In genomic region chr12:68686595-68687521, GRCh38 we compare ENCODE assay signal across 1 cellular context.
TF ChIP-seq lines count a peak whose summit lies in the region.

Gene NUP107 (plus strand): TSS chr12:68686978. CDS start chr12:68687066, 88 bp downstream.

TF ChIP-seq in HepG2, 621 proteins besides CTCF, POLR2A, EP300 and RAD21 (continued from another document and continues in another):
- TF ChIP-seq SNAPC4 (CRISPR knock-in tag; IDR thresholded peaks at IDR 0.05): peak; percentile 80; the same call in 1 of the 2 replicates
- peak; percentile 70; the same call in 1 of the 2 replicates for TF ChIP-seq ZNF709 (CRISPR knock-in tag; IDR thresholded peaks at IDR 0.05)
- TF ChIP-seq ZFY (CRISPR knock-in tag; IDR thresholded peaks at IDR 0.05): peak; percentile 83
- no peak; the same call in 1 of the 2 replicates for TF ChIP-seq RELA (CRISPR knock-in tag; IDR thresholded peaks at IDR 0.05)
- no peak for TF ChIP-seq ZNF234 (CRISPR knock-in tag; conservative IDR thresholded peaks at IDR 0.05)
- no peak for TF ChIP-seq U2AF1 (optimal IDR thresholded peaks at IDR 0.05; ENCODE audit: low read depth, low read length)
- no peak for TF ChIP-seq RERE (CRISPR knock-in tag; IDR thresholded peaks at IDR 0.05; ENCODE audit: low read depth)
- TF ChIP-seq, protein P1, sequence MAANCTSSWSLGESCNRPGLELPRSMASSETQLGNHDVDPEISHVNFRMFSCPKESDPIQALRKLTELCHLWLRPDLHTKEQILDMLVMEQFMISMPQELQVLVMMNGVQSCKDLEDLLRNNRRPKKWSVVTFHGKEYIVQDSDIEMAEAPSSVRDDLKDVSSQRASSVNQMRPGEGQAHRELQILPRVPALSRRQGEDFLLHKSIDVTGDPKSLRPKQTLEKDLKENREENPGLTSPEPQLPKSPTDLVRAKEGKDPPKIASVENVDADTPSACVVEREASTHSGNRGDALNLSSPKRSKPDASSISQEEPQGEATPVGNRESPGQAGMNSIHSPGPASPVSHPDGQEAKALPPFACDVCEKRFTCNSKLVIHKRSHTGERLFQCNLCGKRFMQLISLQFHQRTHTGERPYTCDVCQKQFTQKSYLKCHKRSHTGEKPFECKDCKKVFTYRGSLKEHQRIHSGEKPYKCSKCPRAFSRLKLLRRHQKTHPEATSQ (CRISPR knock-in tag; IDR thresholded peaks at IDR 0.05; ENCODE audit: borderline replicate concordance): peak; percentile 84
- TF ChIP-seq MBNL3 (CRISPR knock-in tag; conservative IDR thresholded peaks at IDR 0.05): no peak
- TF ChIP-seq THYN1 (CRISPR knock-in tag; IDR thresholded peaks at IDR 0.05; ENCODE audit: borderline replicate concordance, low read depth): no peak
- TF ChIP-seq, protein P2, sequence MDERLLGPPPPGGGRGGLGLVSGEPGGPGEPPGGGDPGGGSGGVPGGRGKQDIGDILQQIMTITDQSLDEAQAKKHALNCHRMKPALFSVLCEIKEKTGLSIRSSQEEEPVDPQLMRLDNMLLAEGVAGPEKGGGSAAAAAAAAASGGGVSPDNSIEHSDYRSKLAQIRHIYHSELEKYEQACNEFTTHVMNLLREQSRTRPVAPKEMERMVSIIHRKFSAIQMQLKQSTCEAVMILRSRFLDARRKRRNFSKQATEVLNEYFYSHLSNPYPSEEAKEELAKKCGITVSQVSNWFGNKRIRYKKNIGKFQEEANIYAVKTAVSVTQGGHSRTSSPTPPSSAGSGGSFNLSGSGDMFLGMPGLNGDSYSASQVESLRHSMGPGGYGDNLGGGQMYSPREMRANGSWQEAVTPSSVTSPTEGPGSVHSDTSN (CRISPR knock-in tag; IDR thresholded peaks at IDR 0.05): no peak
- no peak for TF ChIP-seq NKX3-1 (CRISPR knock-in tag; IDR thresholded peaks at IDR 0.05)
- peak; percentile 80 for TF ChIP-seq MEF2D (CRISPR knock-in tag; IDR thresholded peaks at IDR 0.05)
- TF ChIP-seq KMT2B (CRISPR knock-in tag; IDR thresholded peaks at IDR 0.05): peak; percentile 99
- TF ChIP-seq ZFYVE20 (CRISPR knock-in tag; IDR thresholded peaks at IDR 0.05; ENCODE audit: borderline replicate concordance, low read depth): no peak
- TF ChIP-seq ATRX (CRISPR knock-in tag; IDR thresholded peaks at IDR 0.05; ENCODE audit: borderline replicate concordance): no peak
- peak; percentile 66 for TF ChIP-seq ARID5B (CRISPR knock-in tag; IDR thresholded peaks at IDR 0.05)
- no peak for TF ChIP-seq ZNF431 (CRISPR knock-in tag; IDR thresholded peaks at IDR 0.05; ENCODE audit: borderline replicate concordance, low read depth)
- TF ChIP-seq, protein P3, sequence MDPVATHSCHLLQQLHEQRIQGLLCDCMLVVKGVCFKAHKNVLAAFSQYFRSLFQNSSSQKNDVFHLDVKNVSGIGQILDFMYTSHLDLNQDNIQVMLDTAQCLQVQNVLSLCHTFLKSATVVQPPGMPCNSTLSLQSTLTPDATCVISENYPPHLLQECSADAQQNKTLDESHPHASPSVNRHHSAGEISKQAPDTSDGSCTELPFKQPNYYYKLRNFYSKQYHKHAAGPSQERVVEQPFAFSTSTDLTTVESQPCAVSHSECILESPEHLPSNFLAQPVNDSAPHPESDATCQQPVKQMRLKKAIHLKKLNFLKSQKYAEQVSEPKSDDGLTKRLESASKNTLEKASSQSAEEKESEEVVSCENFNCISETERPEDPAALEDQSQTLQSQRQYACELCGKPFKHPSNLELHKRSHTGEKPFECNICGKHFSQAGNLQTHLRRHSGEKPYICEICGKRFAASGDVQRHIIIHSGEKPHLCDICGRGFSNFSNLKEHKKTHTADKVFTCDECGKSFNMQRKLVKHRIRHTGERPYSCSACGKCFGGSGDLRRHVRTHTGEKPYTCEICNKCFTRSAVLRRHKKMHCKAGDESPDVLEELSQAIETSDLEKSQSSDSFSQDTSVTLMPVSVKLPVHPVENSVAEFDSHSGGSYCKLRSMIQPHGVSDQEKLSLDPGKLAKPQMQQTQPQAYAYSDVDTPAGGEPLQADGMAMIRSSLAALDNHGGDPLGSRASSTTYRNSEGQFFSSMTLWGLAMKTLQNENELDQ (CRISPR knock-in tag; IDR thresholded peaks at IDR 0.05; ENCODE audit: borderline replicate concordance): peak; percentile 78
- no peak; the same call in none of the 2 replicates for TF ChIP-seq GATAD2A (CRISPR knock-in tag; IDR thresholded peaks at IDR 0.05)
- TF ChIP-seq CHD2 (IDR thresholded peaks at IDR 0.05; ENCODE audit: low read depth, low read length): peak; percentile 73
- TF ChIP-seq, protein P4, sequence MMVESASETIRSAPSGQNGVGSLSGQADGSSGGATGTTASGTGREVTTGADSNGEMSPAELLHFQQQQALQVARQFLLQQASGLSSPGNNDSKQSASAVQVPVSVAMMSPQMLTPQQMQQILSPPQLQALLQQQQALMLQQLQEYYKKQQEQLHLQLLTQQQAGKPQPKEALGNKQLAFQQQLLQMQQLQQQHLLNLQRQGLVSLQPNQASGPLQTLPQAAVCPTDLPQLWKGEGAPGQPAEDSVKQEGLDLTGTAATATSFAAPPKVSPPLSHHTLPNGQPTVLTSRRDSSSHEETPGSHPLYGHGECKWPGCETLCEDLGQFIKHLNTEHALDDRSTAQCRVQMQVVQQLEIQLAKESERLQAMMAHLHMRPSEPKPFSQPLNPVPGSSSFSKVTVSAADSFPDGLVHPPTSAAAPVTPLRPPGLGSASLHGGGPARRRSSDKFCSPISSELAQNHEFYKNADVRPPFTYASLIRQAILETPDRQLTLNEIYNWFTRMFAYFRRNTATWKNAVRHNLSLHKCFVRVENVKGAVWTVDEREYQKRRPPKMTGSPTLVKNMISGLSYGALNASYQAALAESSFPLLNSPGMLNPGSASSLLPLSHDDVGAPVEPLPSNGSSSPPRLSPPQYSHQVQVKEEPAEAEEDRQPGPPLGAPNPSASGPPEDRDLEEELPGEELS (CRISPR knock-in tag; IDR thresholded peaks at IDR 0.05): peak; percentile 61; the same call in 1 of the 2 replicates
- TF ChIP-seq GFI1 (CRISPR knock-in tag; IDR thresholded peaks at IDR 0.05; ENCODE audit: borderline replicate concordance): peak; percentile 67; the same call in 1 of the 2 replicates
- TF ChIP-seq ONECUT2 (CRISPR knock-in tag; IDR thresholded peaks at IDR 0.05): no peak
- TF ChIP-seq ZFP82 (CRISPR knock-in tag; IDR thresholded peaks at IDR 0.05; ENCODE audit: borderline replicate concordance): peak; percentile 83; the same call in 1 of the 2 replicates
- no peak for TF ChIP-seq JDP2 (CRISPR knock-in tag; IDR thresholded peaks at IDR 0.05; ENCODE audit: borderline replicate concordance)
- peak; percentile 59; the same call in 1 of the 2 replicates for TF ChIP-seq E2F2 (CRISPR knock-in tag; IDR thresholded peaks at IDR 0.05; ENCODE audit: borderline replicate concordance)
- no peak for TF ChIP-seq ZNF329 (CRISPR knock-in tag; IDR thresholded peaks at IDR 0.05; ENCODE audit: low read depth)
- peak; percentile 93 for TF ChIP-seq TOE1 (CRISPR knock-in tag; IDR thresholded peaks at IDR 0.05)
